Comparison of ENCODE assay signal across 10 cellular contexts in genomic region chr11:120212259-120212888, GRCh38. TPM values are rescaled to one million over a fixed set of nuclear protein-coding genes. Genes with fewer than 3 reads are reported as not detected.
A peak's percentile ranks its signal among the peaks of the same experiment; 100 is the strongest.
DNase-seq lines count a peak whose midpoint lies in the region; ATAC-seq and TF ChIP-seq lines count a peak whose summit lies in the region.
"Had no signal": no experiment of that assay in that cellular context is flagged by ENCODE, and none has a peak within 500 bp of the region (broad histone marks: within the 10 kb centered on the region; RNA-seq: fewer than 3 reads in every experiment).

No MANE protein-coding gene starts in this region.

- no peaks in the 10 kb centered on the region for H3K36me3 Mint-ChIP-seq in activated T-helper 17 cell treated with anti-CD3 and anti-CD28 coated beads, Interleukin-2, amount 50 U/mL, for 72 hours (ENCODE audit: low read depth)

- H3K9me3 Mint-ChIP-seq in activated T-helper 17 cell treated with anti-CD3 and anti-CD28 coated beads, Interleukin-2, amount 50 U/mL, for 72 hours: no peaks in the 10 kb centered on the region

- DNase-seq in Daoy (ENCODE audit: low read depth) (peak; percentile 38), foreskin fibroblast (peak in 1 of 2 donors; percentile 31), retinal pigment epithelial cell (ENCODE audit: low read depth) (no peak), HuH-7.5 (ENCODE audit: low spot score) (no peak)
- no peak for DNase-seq in stimulated activated CD4-positive, alpha-beta T cell treated with anti-CD3 and anti-CD28 coated beads, Interleukin-2, amount 100 ng/mL, for 48 hours
- DNase-seq in activated CD4-positive, CD25-positive, alpha-beta regulatory T cell treated with anti-CD3 and anti-CD28 coated beads, Interleukin-2, amount 50 U/mL, for 72 hours: no peak
- DNase-seq: NCI-H510A treated with DMSO at 0.1 percent for 48 hours had no signal

- H3K4me3 ChIP-seq in foreskin fibroblast (ENCODE audit: low read depth in 1 of 2, low read length in 2 of 2) (peak overlapping the region; percentile 78 to 86), retinal pigment epithelial cell (ENCODE audit: low read length) (peak overlapping the region; percentile 34)

- no peak for ATAC-seq in activated T-helper 17 cell treated with anti-CD3 and anti-CD28 coated beads, Interleukin-2, amount 50 U/mL, for 72 hours (replicated peaks)
- ATAC-seq in GM21723 (IDR thresholded peaks at IDR 0.05; ENCODE audit: unreplicated experiment): no peak

- H3K4me1 Mint-ChIP-seq in activated T-helper 17 cell treated with anti-CD3 and anti-CD28 coated beads, Interleukin-2, amount 50 U/mL, for 72 hours: peaks cover 4% of the 10 kb centered on the region

- TF ChIP-seq CTCF in foreskin fibroblast (IDR thresholded peaks at IDR 0.05; ENCODE audit: low read depth, low read length) (no peak), retinal pigment epithelial cell (conservative IDR thresholded peaks at IDR 0.05; ENCODE audit: low read depth, low read length) (no peak)

- peak overlapping the region; percentile 80 for H3K4me3 Mint-ChIP-seq in activated T-helper 17 cell treated with anti-CD3 and anti-CD28 coated beads, Interleukin-2, amount 50 U/mL, for 72 hours

- peaks cover 18% of the 10 kb centered on the region for H3K27me3 Mint-ChIP-seq in activated T-helper 17 cell treated with anti-CD3 and anti-CD28 coated beads, Interleukin-2, amount 50 U/mL, for 72 hours

- no peak overlapping the region for H3K27ac Mint-ChIP-seq in activated T-helper 17 cell treated with anti-CD3 and anti-CD28 coated beads, Interleukin-2, amount 50 U/mL, for 72 hours

RNA-seq across cellular contexts. Expression of gene OAF, which starts 1.5 kb away (rescaled TPM):
- 57.1 and 62.2 TPM in 2 replicates for total RNA-seq in Daoy (2014; rRNA removed; shearing (Covaris generic))
- total RNA-seq in activated T-helper 17 cell treated with anti-CD3 and anti-CD28 coated beads, Interleukin-2, amount 50 U/mL, for 72 hours: 1 to 10 TPM in 1 of 2 donors, under 1 TPM in 1; 0.97 to 1.3 TPM

RNA-seq across cellular contexts. Expression of gene POU2F3, which starts 27.6 kb away (rescaled TPM):
- total RNA-seq in Daoy (2014; rRNA removed; shearing (Covaris generic)): not detected in 2 replicates
- total RNA-seq in activated T-helper 17 cell treated with anti-CD3 and anti-CD28 coated beads, Interleukin-2, amount 50 U/mL, for 72 hours: under 1 TPM in 1 of 2 donors, not detected in 1; 0.13 TPM
- total RNA-seq: activated CD8-positive, alpha-beta memory T cell treated with anti-CD3 and anti-CD28 coated beads for 36 hours had no signal

Comparison
In these comparisons a context has a peak if more than half of its experiments do, and no peak if none do; other contexts are left out.
1. RNA of gene OAF, which starts 1.5 kb away (total RNA-seq): 57.1 to 62.2 TPM in Daoy; 0.97 to 1.3 TPM in activated T-helper 17 cell treated with anti-CD3 and anti-CD28 coated beads, Interleukin-2, amount 50 U/mL, for 72 hours; every median in the first group is over 10 times any median in the second.